Comparison of ENCODE assay signal across 1 cellular context in genomic region chr11:68269414-68270081, GRCh38.
TF ChIP-seq lines count a peak whose summit lies in the region.

No MANE protein-coding gene starts in this region.

TF ChIP-seq in HepG2, 621 proteins besides CTCF, POLR2A, EP300 and RAD21:
- TF ChIP-seq TARDBP (CRISPR knock-in tag; IDR thresholded peaks at IDR 0.05) (peak; percentile 71; the same call in 1 of the 2 replicates), POLR2AphosphoS5 (IDR thresholded peaks at IDR 0.05; ENCODE audit: low read depth, low read length) (0 out of 2 replicates have a peak, but pooled peaks have one; percentile 20), ZNF687 (CRISPR knock-in tag; IDR thresholded peaks at IDR 0.05) (peak; percentile 31; the same call in 1 of the 2 replicates), NONO (IDR thresholded peaks at IDR 0.05) (no peak), NONO (CRISPR knock-in tag; conservative IDR thresholded peaks at IDR 0.05) (0 out of 2 replicates have a peak, but pooled peaks have one; percentile 22), MNT (IDR thresholded peaks at IDR 0.05) (peak; percentile 82), RBFOX2 (IDR thresholded peaks at IDR 0.05; ENCODE audit: low read depth, low read length) (0 out of 2 replicates have a peak, but pooled peaks have one; percentile 2), POLR2G (IDR thresholded peaks at IDR 0.05; ENCODE audit: low read depth, low read length) (0 out of 2 replicates have a peak, but pooled peaks have one; percentile 24), ZBTB1 (CRISPR knock-in tag; IDR thresholded peaks at IDR 0.05; ENCODE audit: borderline replicate concordance) (no peak), POLR2AphosphoS2 (IDR thresholded peaks at IDR 0.05; ENCODE audit: low read depth, low read length) (0 out of 2 replicates have a peak, but pooled peaks have one; percentile 37), ZNF768 (CRISPR knock-in tag; IDR thresholded peaks at IDR 0.05) (no peak), NR0B2 (CRISPR knock-in tag; IDR thresholded peaks at IDR 0.05) (0 out of 2 replicates have a peak, but pooled peaks have one; percentile 23), ZSCAN25 (CRISPR knock-in tag; IDR thresholded peaks at IDR 0.05) (no peak), FOXP4 (CRISPR knock-in tag; IDR thresholded peaks at IDR 0.05) (no peak), AGO2 (optimal IDR thresholded peaks at IDR 0.05; ENCODE audit: low read depth, low read length) (peak; percentile 24)
